Comparison of ENCODE assay signal across 8 cellular contexts in the genomic region with DNA sequence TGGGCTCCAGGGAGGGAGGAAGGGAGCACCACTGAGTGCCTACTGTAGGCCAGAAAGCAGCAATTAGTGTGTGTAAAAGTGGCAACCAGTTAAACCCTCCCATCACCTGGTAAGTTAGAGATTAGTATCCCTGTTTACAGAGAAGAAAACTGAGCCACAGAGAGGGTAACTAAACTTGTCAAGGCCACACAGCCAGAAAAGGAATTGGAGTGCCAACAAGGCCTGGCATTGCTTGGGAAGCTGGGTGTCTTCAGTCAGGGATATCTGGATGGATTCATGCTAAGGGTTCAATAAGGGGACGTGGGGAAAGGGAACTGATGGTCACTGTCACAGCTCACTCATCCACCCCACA. TPM values are rescaled to one million over a fixed set of nuclear protein-coding genes. Genes with fewer than 3 reads are reported as not detected.
DNase-seq lines count a peak whose midpoint lies in the region; ATAC-seq and TF ChIP-seq lines count a peak whose summit lies in the region.

No MANE protein-coding gene starts in this region.

- H3K4me3 Mint-ChIP-seq in activated CD4-positive, alpha-beta memory T cell treated with anti-CD3 and anti-CD28 coated beads, Interleukin-2, amount 10 ng/mL, durations not matched to agents 7 days and 5 days: peak overlapping the region; percentile 84
- H3K4me3 Mint-ChIP-seq in stimulated activated memory B cell treated with anti-CD40 and anti-IgM and Interleukin-4, amounts not matched to agents 10 μg/mL and 1 μg/mL and 100 μg/mL, for 72 hours: peak overlapping the region; percentile 87

- peak overlapping the region in 1 of 2 experiments; percentile 67; a peak in 2 of 4 replicates for H3K4me3 ChIP-seq in SK-N-SH (ENCODE audit: low read depth in 2 of 2, low read length in 1 of 2)
- peak overlapping the region in 1 of 2 donors; percentile 66 for H3K4me3 ChIP-seq in gastroesophageal sphincter

- TF ChIP-seq POLR2A in gastroesophageal sphincter (IDR thresholded peaks at IDR 0.05): no peak

- no peaks in the 10 kb centered on the region for H3K79me2 ChIP-seq in SK-N-SH (ENCODE audit: insufficient read depth)

- WGBS in SK-N-SH (ENCODE audit: low lambda C conversion rate): 70% methylated on average over 1 of the region's 1 CpG
- 40 to 50% methylated on average over 1 of the region's 1 CpG for WGBS in gastroesophageal sphincter (ENCODE audit: low coverage in 1 of 2), 2 donors

- H3K9me3 ChIP-seq in SK-N-SH: no peaks in the 10 kb centered on the region
- no peaks in the 10 kb centered on the region for H3K9me3 ChIP-seq in gastroesophageal sphincter

- peak overlapping the region; percentile 86 for H3K27ac Mint-ChIP-seq in activated CD4-positive, alpha-beta memory T cell treated with anti-CD3 and anti-CD28 coated beads, Interleukin-2, amount 10 ng/mL, durations not matched to agents 7 days and 5 days
- H3K27ac Mint-ChIP-seq in stimulated activated memory B cell treated with anti-CD40 and anti-IgM and Interleukin-4, amounts not matched to agents 10 μg/mL and 1 μg/mL and 100 μg/mL, for 72 hours: peak overlapping the region; percentile 93

- DNase-seq in SK-N-SH (no peak), NCI-H2081 (lab: John Stamatoyannopoulos, UW) (no peak), SW 1271 (lab: John Stamatoyannopoulos, UW) (no peak), activated gamma-delta T cell (lab: John Stamatoyannopoulos, UW) (no peak)
- no peak for DNase-seq in activated CD4-positive, alpha-beta memory T cell treated with anti-CD3 and anti-CD28 coated beads, Interleukin-2, amount 10 ng/mL, durations not matched to agents 7 days and 5 days

- H3K27ac ChIP-seq in SK-N-SH (ENCODE audit: low read depth in 2 of 2, low read length in 1 of 2): peak overlapping the region; percentile 65 to 70; a peak in 3 of 4 replicates
- H3K27ac ChIP-seq in gastroesophageal sphincter: peak overlapping the region in 3 of 4 donors; percentile 77 to 84 (median 82)

- CTCF ChIA-PET in SK-N-SH (lab: Yijun Ruan, JAX): interaction anchor here (1.1 to 21.1 kb wide), 16 partner anchors 11 to 224 kb away, joined by 3 to 707 read pairs (median 20); partner anchors contain the start of genes ADGRB2, COL16A1, PTP4A2 and SPOCD1
- CTCF ChIA-PET in activated CD4-positive, alpha-beta memory T cell treated with anti-CD3 and anti-CD28 coated beads, Interleukin-2, amount 10 ng/mL, durations not matched to agents 7 days and 5 days (lab: Charles Lee): interaction anchor here (1.2 to 2.8 kb wide), 9 partner anchors 18 to 320 kb away, joined by 3 to 28 read pairs (median 7); partner anchors contain the start of genes ADGRB2 and KPNA6

- H3K4me1 ChIP-seq in SK-N-SH (ENCODE audit: control insufficient read depth in 1 of 2, insufficient read depth in 2 of 2, low read depth in 1 of 2, low read length in 1 of 2) (peaks cover 7 to 70% of the 10 kb centered on the region in 2 experiments), gastroesophageal sphincter (peaks cover 0 to 23% (median 4%) of the 10 kb centered on the region in 3 donors)

- no peaks in the 10 kb centered on the region for H3K9me2 ChIP-seq in SK-N-SH

- peak overlapping the region; percentile 82; the same call in 1 of the 2 replicates for H3K9ac ChIP-seq in SK-N-SH

- no peaks in the 10 kb centered on the region for H4K20me1 ChIP-seq in SK-N-SH (ENCODE audit: insufficient read depth)

- H3K36me3 ChIP-seq in SK-N-SH (replicated peaks in 1 of 2; ENCODE audit: control insufficient read depth in 1 of 2, insufficient read depth in 2 of 2, low read length in 1 of 2) (no peaks in the 10 kb centered on the region), gastroesophageal sphincter (no peaks in the 10 kb centered on the region)

- H3K4me2 ChIP-seq in SK-N-SH: peak overlapping the region; percentile 98

- no peaks in the 10 kb centered on the region for H3K9me3 Mint-ChIP-seq in activated CD4-positive, alpha-beta memory T cell treated with anti-CD3 and anti-CD28 coated beads, Interleukin-2, amount 10 ng/mL, durations not matched to agents 7 days and 5 days
- no peaks in the 10 kb centered on the region for H3K9me3 Mint-ChIP-seq in stimulated activated memory B cell treated with anti-CD40 and anti-IgM and Interleukin-4, amounts not matched to agents 10 μg/mL and 1 μg/mL and 100 μg/mL, for 72 hours

- no peak for TF ChIP-seq RAD21 in SK-N-SH (IDR thresholded peaks at IDR 0.05; ENCODE audit: low read length)

- TF ChIP-seq CTCF in SK-N-SH (IDR thresholded peaks at IDR 0.05) (no peak), gastroesophageal sphincter (IDR thresholded peaks at IDR 0.05) (no peak)

- POLR2A ChIA-PET in SK-N-SH (lab: Yijun Ruan, JAX): interaction anchor here (0.7 to 1.9 kb wide), 3 partner anchors 25 to 72 kb away, joined by 3 to 7 read pairs (median 6); no protein-coding TSS in a partner anchor
- POLR2A ChIA-PET in activated CD4-positive, alpha-beta memory T cell treated with anti-CD3 and anti-CD28 coated beads, Interleukin-2, amount 10 ng/mL, durations not matched to agents 7 days and 5 days (lab: Charles Lee): interaction anchor here (1.0 to 1.8 kb wide), 5 partner anchors 25 to 168 kb away, joined by 3 to 8 read pairs (median 4); partner anchors contain the start of gene PEF1

- peaks cover 5% of the 10 kb centered on the region for H3K27me3 Mint-ChIP-seq in activated CD4-positive, alpha-beta memory T cell treated with anti-CD3 and anti-CD28 coated beads, Interleukin-2, amount 10 ng/mL, durations not matched to agents 7 days and 5 days
- peaks cover 3% of the 10 kb centered on the region for H3K27me3 Mint-ChIP-seq in stimulated activated memory B cell treated with anti-CD40 and anti-IgM and Interleukin-4, amounts not matched to agents 10 μg/mL and 1 μg/mL and 100 μg/mL, for 72 hours

- H3K36me3 Mint-ChIP-seq in activated CD4-positive, alpha-beta memory T cell treated with anti-CD3 and anti-CD28 coated beads, Interleukin-2, amount 10 ng/mL, durations not matched to agents 7 days and 5 days (ENCODE audit: low read depth): no peaks in the 10 kb centered on the region
- no peaks in the 10 kb centered on the region for H3K36me3 Mint-ChIP-seq in stimulated activated memory B cell treated with anti-CD40 and anti-IgM and Interleukin-4, amounts not matched to agents 10 μg/mL and 1 μg/mL and 100 μg/mL, for 72 hours

- TF ChIP-seq EP300 in SK-N-SH (IDR thresholded peaks at IDR 0.05; ENCODE audit: borderline replicate concordance in 1 of 2, low read depth in 1 of 2, low read length in 1 of 2): no peak
- no peak for TF ChIP-seq EP300 in gastroesophageal sphincter (IDR thresholded peaks at IDR 0.05)

- peaks cover 9% of the 10 kb centered on the region for H3F3A ChIP-seq in SK-N-SH (replicated peaks; ENCODE audit: insufficient read depth)

- ATAC-seq in SK-N-SH treated with all-trans-retinoic acid at 6 μM for 48 hours (no peak), gastroesophageal sphincter (no peak)
- no peak for ATAC-seq in stimulated activated memory B cell treated with anti-CD40 and anti-IgM and Interleukin-4, amounts not matched to agents 10 μg/mL and 1 μg/mL and 100 μg/mL, for 72 hours

- peaks cover 16% of the 10 kb centered on the region for H3K4me1 Mint-ChIP-seq in activated CD4-positive, alpha-beta memory T cell treated with anti-CD3 and anti-CD28 coated beads, Interleukin-2, amount 10 ng/mL, durations not matched to agents 7 days and 5 days
- H3K4me1 Mint-ChIP-seq in stimulated activated memory B cell treated with anti-CD40 and anti-IgM and Interleukin-4, amounts not matched to agents 10 μg/mL and 1 μg/mL and 100 μg/mL, for 72 hours: peaks cover 47% of the 10 kb centered on the region

- H3K27me3 ChIP-seq in SK-N-SH (ENCODE audit: insufficient read depth) (no peaks in the 10 kb centered on the region), gastroesophageal sphincter (no peaks in the 10 kb centered on the region)

- 0 out of 2 replicates have a peak overlapping the region, but pooled peaks have one; percentile 13 for H2AFZ ChIP-seq in SK-N-SH (ENCODE audit: low read depth)

TF ChIP-seq in SK-N-SH, 30 proteins besides CTCF, POLR2A, EP300 and RAD21 (continues in another document):
- TF ChIP-seq EZH2phosphoT487 (IDR thresholded peaks at IDR 0.05; ENCODE audit: borderline replicate concordance, low read depth): no peak
- TF ChIP-seq, protein P1, sequence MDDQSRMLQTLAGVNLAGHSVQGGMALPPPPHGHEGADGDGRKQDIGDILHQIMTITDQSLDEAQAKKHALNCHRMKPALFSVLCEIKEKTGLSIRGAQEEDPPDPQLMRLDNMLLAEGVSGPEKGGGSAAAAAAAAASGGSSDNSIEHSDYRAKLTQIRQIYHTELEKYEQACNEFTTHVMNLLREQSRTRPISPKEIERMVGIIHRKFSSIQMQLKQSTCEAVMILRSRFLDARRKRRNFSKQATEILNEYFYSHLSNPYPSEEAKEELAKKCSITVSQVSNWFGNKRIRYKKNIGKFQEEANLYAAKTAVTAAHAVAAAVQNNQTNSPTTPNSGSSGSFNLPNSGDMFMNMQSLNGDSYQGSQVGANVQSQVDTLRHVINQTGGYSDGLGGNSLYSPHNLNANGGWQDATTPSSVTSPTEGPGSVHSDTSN (IDR thresholded peaks at IDR 0.05): no peak

TF ChIP-seq in SK-N-SH treated with all-trans-retinoic acid at 6 μM for 48 hours, 23 proteins besides CTCF, POLR2A, EP300 and RAD21 (continues in another document):
- TF ChIP-seq ZNF8 (CRISPR knock-in tag; IDR thresholded peaks at IDR 0.05): no peak
- TF ChIP-seq BACH2 (CRISPR knock-in tag; IDR thresholded peaks at IDR 0.05; ENCODE audit: borderline replicate concordance): no peak

RNA-seq across cellular contexts. Expression of gene ADGRB2, which starts 23.6 kb away (rescaled TPM):
- 10.6 and 13.0 TPM in 2 replicates for polyA plus RNA-seq in SK-N-SH (2012; rRNA removed)
- 4.3 and 8.4 TPM in 2 replicates for polyA plus RNA-seq in SK-N-SH (2012; cell fraction: cytosol; rRNA removed)
- 41.8 and 66.9 TPM in 2 replicates for polyA plus RNA-seq in SK-N-SH (2012; cell fraction: nucleus; rRNA removed)
- under 1 TPM; 0.68 to 0.81 TPM for total RNA-seq in activated CD4-positive, alpha-beta memory T cell treated with anti-CD3 and anti-CD28 coated beads, Interleukin-2, amount 10 ng/mL, durations not matched to agents 7 days and 5 days
- total RNA-seq in gastroesophageal sphincter: 1 to 10 TPM; 1.7 to 6.0 (median 3.2) TPM

RNA-seq across cellular contexts. Expression of gene SPOCD1, which starts 28.1 kb away (rescaled TPM):
- 10.7 and 12.5 TPM in 2 replicates for polyA plus RNA-seq in SK-N-SH (2012; rRNA removed)
- 3.8 and 5.7 TPM in 2 replicates for polyA plus RNA-seq in SK-N-SH (2012; cell fraction: cytosol; rRNA removed)
- 42.6 and 46.9 TPM in 2 replicates for polyA plus RNA-seq in SK-N-SH (2012; cell fraction: nucleus; rRNA removed)
- total RNA-seq in activated CD4-positive, alpha-beta memory T cell treated with anti-CD3 and anti-CD28 coated beads, Interleukin-2, amount 10 ng/mL, durations not matched to agents 7 days and 5 days: under 1 TPM; 0.08 to 0.15 TPM
- total RNA-seq in gastroesophageal sphincter: 1 to 10 TPM in 2 of 4 donors, under 1 TPM in 1, not detected in 1; 0.27 to 1.6 (median 1.3) TPM
